ENCODE assay signal across 29 cellular contexts in the genomic region with DNA sequence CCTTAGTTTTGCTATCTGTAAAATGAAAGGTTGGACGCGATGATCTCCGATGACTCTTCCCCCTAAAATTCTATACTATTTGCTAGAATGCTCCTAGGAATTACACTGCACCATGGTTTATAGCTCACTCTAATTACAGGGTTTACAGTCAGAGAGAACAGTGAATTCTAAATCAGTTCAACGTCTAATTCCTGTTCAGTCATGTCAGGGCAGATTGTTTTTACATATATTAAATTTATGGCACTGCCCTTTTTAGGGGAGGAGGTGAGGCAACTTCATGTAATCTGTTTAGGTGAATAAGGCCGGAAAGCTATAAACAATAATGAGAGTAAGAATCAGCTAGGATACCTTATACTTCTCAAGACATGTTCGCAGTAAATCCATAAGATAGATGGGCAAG.
"Had no signal": no experiment of that assay in that cellular context is flagged by ENCODE, and none has a peak within 500 bp of the region (broad histone marks: within the 10 kb centered on the region; RNA-seq: fewer than 3 reads in every experiment).

No MANE protein-coding gene starts in this region.

- FAIRE-seq: islet of Langerhans, small intestine had no signal

- ATAC-seq: heart right ventricle; left colon; left ventricle myocardium superior; lower lobe of right lung; natural killer cell; right lobe of liver; stimulated activated naive CD8-positive, alpha-beta T cell treated with anti-CD3 and anti-CD28 coated beads, Interleukin-15, amount 100 ng/mL, for 72 hours; upper lobe of right lung had no signal

- H3K27me3 Mint-ChIP-seq: progenitor cell of endocrine pancreas had no signal

- H3K4me3 Mint-ChIP-seq: dendritic cell treated with granulocyte-macrophage colony-stimulating factor and Interleukin-4, amounts not matched to agents 40 ng/mL and 50 ng/mL, for 4 days; endodermal cell; natural killer cell; stimulated activated naive CD8-positive, alpha-beta T cell treated with anti-CD3 and anti-CD28 coated beads, Interleukin-15, amount 100 ng/mL, for 72 hours had no signal

- H3K9me3 Mint-ChIP-seq: dendritic cell treated with granulocyte-macrophage colony-stimulating factor and Interleukin-4, amounts not matched to agents 40 ng/mL and 50 ng/mL, for 4 days; endodermal cell had no signal

- DNase-seq: colonic mucosa; effector CD8-positive, alpha-beta T cell; endodermal cell; foreskin fibroblast; glutamatergic neuron; heart right ventricle; hippocampal formation; kidney glomerular epithelial cell; left colon; left ventricle myocardium superior; lower lobe of right lung; natural killer cell; right lobe of liver; small intestine; stimulated activated CD4-positive, alpha-beta T cell treated with anti-CD3 and anti-CD28 coated beads, Interleukin-12 subunit alpha, Interleukin-12 subunit beta, amount 100 ng/mL, for 4 hours; stimulated activated CD4-positive, alpha-beta T cell treated with anti-CD3 and anti-CD28 coated beads, Interleukin-1b, Interleukin-23, amount 100 ng/mL, for 48 hours; stimulated activated CD4-positive, alpha-beta T cell treated with anti-CD3 and anti-CD28 coated beads, Interleukin-4, amount 100 ng/mL, for 1 hour; stimulated activated CD8-positive, alpha-beta memory T cell treated with anti-CD3 and anti-CD28 coated beads, Interleukin-4, amount 100 ng/mL, for 48 hours; stimulated activated naive CD4-positive, alpha-beta T cell; stimulated activated naive CD8-positive, alpha-beta T cell treated with anti-CD3 and anti-CD28 coated beads, Interleukin-15, amount 100 ng/mL, for 72 hours; transverse colon; upper lobe of right lung; uterus had no signal

- H3K36me3 Mint-ChIP-seq: natural killer cell had no signal

- H3K79me2 ChIP-seq: parathyroid adenoma had no signal

- H2AFZ ChIP-seq: parathyroid adenoma had no signal

- H3K4me3 ChIP-seq: colonic mucosa, heart right ventricle, lower lobe of right lung, right lobe of liver, suprapubic skin, transverse colon, upper lobe of right lung, uterus had no signal

- H3K9ac ChIP-seq: parathyroid adenoma had no signal

- H3K9me3 ChIP-seq: colonic mucosa, heart right ventricle, lower lobe of right lung, neutrophil, right lobe of liver, suprapubic skin, transverse colon, upper lobe of right lung, uterus had no signal

- H3K36me3 ChIP-seq: colonic mucosa, heart right ventricle, lower lobe of right lung, neutrophil, right lobe of liver, suprapubic skin, transverse colon, upper lobe of right lung, uterus had no signal

- H3K4me1 Mint-ChIP-seq: natural killer cell; stimulated activated naive CD8-positive, alpha-beta T cell treated with anti-CD3 and anti-CD28 coated beads, Interleukin-15, amount 100 ng/mL, for 72 hours had no signal

- H3K4me1 ChIP-seq: colonic mucosa, heart right ventricle, lower lobe of right lung, parathyroid adenoma, right lobe of liver, suprapubic skin, transverse colon, upper lobe of right lung, uterus had no signal

- H3K27me3 ChIP-seq: colonic mucosa, heart right ventricle, right lobe of liver, suprapubic skin, transverse colon, upper lobe of right lung, uterus had no signal

- H3K27ac Mint-ChIP-seq: dendritic cell treated with granulocyte-macrophage colony-stimulating factor and Interleukin-4, amounts not matched to agents 40 ng/mL and 50 ng/mL, for 4 days; endodermal cell; natural killer cell; progenitor cell of endocrine pancreas; stimulated activated naive CD8-positive, alpha-beta T cell treated with anti-CD3 and anti-CD28 coated beads, Interleukin-15, amount 100 ng/mL, for 72 hours had no signal

- H3K27ac ChIP-seq: colonic mucosa, heart right ventricle, lower lobe of right lung, neutrophil, parathyroid adenoma, right lobe of liver, suprapubic skin, transverse colon, upper lobe of right lung, uterus had no signal
